21 cellular contexts compared by ENCODE assay signal in genomic region chr12:107955966-107956643, GRCh38.
DNase-seq lines count a peak whose midpoint lies in the region; ATAC-seq, FAIRE-seq and TF ChIP-seq lines count a peak whose summit lies in the region.
"Had no signal": no experiment of that assay in that cellular context is flagged by ENCODE, and none has a peak within 500 bp of the region (broad histone marks: within the 10 kb centered on the region; RNA-seq: fewer than 3 reads in every experiment).

No MANE protein-coding gene starts in this region.

- H3K4me1 ChIP-seq in A549 (no peaks in the 10 kb centered on the region), HEK293 (ENCODE audit: control insufficient read depth, insufficient read depth, low read length) (no peaks in the 10 kb centered on the region)

- no peak for FAIRE-seq in A549 (lab: Jason Lieb, UNC)
- FAIRE-seq in RCC 7860 (lab: Jason Lieb, UNC) = no peak
- FAIRE-seq: G401.6, H1, HTR-8/SVneo had no signal

- no peaks in the 10 kb centered on the region for H3K36me3 ChIP-seq in HEK293 (ENCODE audit: control insufficient read depth in 2 of 2, insufficient read depth in 1 of 2, low read length in 2 of 2)

- no peak for DNase-seq in A549 (ENCODE audit: low read depth in 1 of 2, low spot score in 1 of 2)
- peak; percentile 2 for DNase-seq in astrocyte of the hippocampus (ENCODE audit: low read depth, low spot score)
- peak; percentile 29 for DNase-seq in iPS-NIHi7 (ENCODE audit: extremely low spot score)
- no peak for DNase-seq in T-helper 2 cell
- no peak for DNase-seq in RCC 7860 (ENCODE audit: low spot score)
- no peak for DNase-seq in SHP77 treated with DMSO at 0.1 percent for 48 hours (lab: John Stamatoyannopoulos, UW)
- DNase-seq in SK-N-DZ (ENCODE audit: low spot score) = no peak
- DNase-seq: 8988T, DMS79 treated with DMSO at 0.1 percent for 48 hours, MM.1S, NCI-H1092 treated with DMSO at 0.1 percent for 48 hours, NCI-H146, NCI-H2081 treated with DMSO at 0.1 percent for 48 hours, NCI-H510A treated with DMSO at 0.1 percent for 48 hours, NCI-H774, SW 1271 had no signal

- ATAC-seq in A549 = peak in 1 of 2 experiments; percentile 51; a peak in 2 of 6 replicates

- CTCF ChIA-PET in A549 (lab: Yijun Ruan, JAX) = no interaction called here
- CTCF ChIA-PET in HEK293 (lab: Yijun Ruan, JAX) = interaction anchor here (0.8 kb wide), 1 partner anchor 37 kb away, joined by 3 read pairs; no protein-coding TSS in a partner anchor

- POLR2A ChIA-PET in A549 (lab: Yijun Ruan, JAX) (no interaction called here), HEK293 (lab: Yijun Ruan, JAX) (no interaction called here)

- H3K4me3 ChIP-seq in A549 (no peak overlapping the region), HEK293 (ENCODE audit: low read depth, low read length) (no peak overlapping the region)

- TF ChIP-seq POLR2A in A549 (IDR thresholded peaks at IDR 0.05; ENCODE audit: low read length) = no peak

- TF ChIP-seq EP300 in A549 (IDR thresholded peaks at IDR 0.05) = no peak

- H3K4me2 ChIP-seq in A549 = no peak overlapping the region

- no peak for TF ChIP-seq RAD21 in A549 (conservative IDR thresholded peaks at IDR 0.05 in 1 of 2, IDR thresholded peaks at IDR 0.05 in 1 of 2)

- 0% methylated on average over 6 of the region's 6 CpGs for WGBS in A549 (ENCODE audit: missing lambda C conversion rate)

- TF ChIP-seq CTCF in A549 (IDR thresholded peaks at IDR 0.05) (no peak), HEK293 (tag by site-specific recombination; IDR thresholded peaks at IDR 0.05) (no peak)

- H3K9me3 ChIP-seq in A549 (no peaks in the 10 kb centered on the region), HEK293 (ENCODE audit: control insufficient read depth, insufficient read depth, low read depth, low read length) (no peaks in the 10 kb centered on the region)

- H3K27ac ChIP-seq in A549 (no peak overlapping the region), HEK293 (ENCODE audit: extremely low read depth, low read depth, low read length) (no peak overlapping the region)
- H3K27ac ChIP-seq: RWPE1 had no signal

TF ChIP-seq in A549, 52 proteins besides CTCF, POLR2A, EP300 and RAD21:
- no peak for TF ChIP-seq PHF8 (IDR thresholded peaks at IDR 0.05; ENCODE audit: borderline replicate concordance, low read depth)
- TF ChIP-seq REST (IDR thresholded peaks at IDR 0.05) = peak; percentile 72; the same call in 1 of the 2 replicates

TF ChIP-seq in HEK293, 187 proteins besides CTCF, POLR2A, EP300 and RAD21:
- TF ChIP-seq REST (tag by site-specific recombination; IDR thresholded peaks at IDR 0.05) = peak; percentile 93
- no peak for TF ChIP-seq OSR2 (tag by site-specific recombination; IDR thresholded peaks at IDR 0.05)

Comparison
In these comparisons a context has a peak if more than half of its experiments do, and no peak if none do; other contexts are left out.
1. DNase-seq: peak in astrocyte of the hippocampus (single experiment) and iPS-NIHi7 (single experiment); none in A549 (0 of 2), T-helper 2 cell (0 of 5), RCC 7860 (single experiment), SHP77 treated with DMSO at 0.1 percent for 48 hours (single experiment) and SK-N-DZ (single experiment).
2. Of the 5 proteins assayed by ChIP-seq in both HEK293 and A549: peak only in HEK293: none; only in A549: none; in both: REST; in neither: 4.